ENCODE assay signal across 8 cellular contexts in the genomic region with DNA sequence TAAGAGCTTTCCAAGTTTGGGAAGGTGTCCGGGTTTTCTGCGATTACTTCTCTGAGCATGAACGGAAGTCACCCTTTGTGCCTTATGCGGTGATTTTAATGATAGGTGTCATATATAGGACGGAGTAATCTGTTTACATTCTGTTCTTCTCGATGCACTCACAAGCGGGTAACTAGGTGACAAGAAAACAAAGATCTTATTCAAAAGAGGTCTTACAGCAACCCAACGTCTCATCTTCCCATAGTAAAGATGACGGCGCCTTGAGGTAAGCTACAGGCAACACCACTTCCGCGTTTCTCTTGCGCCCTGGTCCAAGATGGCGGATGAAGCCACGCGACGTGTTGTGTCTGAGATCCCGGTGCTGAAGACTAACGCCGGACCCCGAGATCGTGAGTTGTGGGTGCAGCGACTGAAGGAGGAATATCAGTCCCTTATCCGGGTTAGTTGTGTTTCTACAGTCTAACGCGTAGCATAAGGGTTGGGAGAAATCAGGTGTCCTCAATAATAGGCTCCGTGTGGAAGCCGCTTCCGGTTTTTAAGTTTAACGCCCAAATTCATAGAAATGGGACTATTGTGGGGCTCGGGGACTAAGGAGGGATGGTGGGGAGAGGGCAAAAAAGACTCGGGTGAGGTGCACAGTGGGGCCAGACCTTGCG. TPM values are rescaled to one million over a fixed set of nuclear protein-coding genes. Genes with fewer than 3 reads are reported as not detected.
DNase-seq lines count a peak whose midpoint lies in the region; ATAC-seq and TF ChIP-seq lines count a peak whose summit lies in the region.

A gene (plus strand): TSS at position 297 of the 656 bp plus-strand sequence. CDS start 20 bp downstream, at position 317.

- peaks cover 22% of the 10 kb centered on the region for H3F3A ChIP-seq in MM.1S (ENCODE audit: insufficient read depth, low read length)

- H3K79me2 ChIP-seq in DND-41 (ENCODE audit: insufficient read depth, low read length) (peaks cover 23% of the 10 kb centered on the region), MM.1S (ENCODE audit: low read length) (peaks cover 21% of the 10 kb centered on the region)

- H3K9me3 ChIP-seq in DND-41 (ENCODE audit: insufficient read depth, low read length, severe bottlenecking) (no peaks in the 10 kb centered on the region), MM.1S (replicated peaks; ENCODE audit: insufficient read depth, low read length) (no peaks in the 10 kb centered on the region)

- H3K4me3 ChIP-seq in DND-41 (ENCODE audit: low read depth in 1 of 2, low read length in 2 of 2) (peak within 1 kb of the TSS; percentile 80 to 82), MM.1S (ENCODE audit: low read length) (peak within 1 kb of the TSS; percentile 87), fibroblast of villous mesenchyme (ENCODE audit: low read depth, low read length) (peak within 1 kb of the TSS; percentile 98)

- ATAC-seq in DND-41 (ENCODE audit: insufficient read depth, low read depth) = peak; percentile 97

- H3K4me2 ChIP-seq in DND-41 (ENCODE audit: insufficient read depth, low read length) (peak within 1 kb of the TSS; percentile 75), MM.1S (ENCODE audit: low read depth, low read length) (peak within 1 kb of the TSS; percentile 87)

- peak within 1 kb of the TSS; percentile 100 for H3K27ac Mint-ChIP-seq in neural crest cell (ENCODE audit: unreplicated experiment)

- H3K27ac ChIP-seq in DND-41 (ENCODE audit: low read length) = peak within 1 kb of the TSS; percentile 100
- peak within 1 kb of the TSS; percentile 89 for H3K27ac ChIP-seq in MM.1S (ENCODE audit: low read length)

- TF ChIP-seq CTCF in DND-41 (IDR thresholded peaks at IDR 0.05; ENCODE audit: borderline replicate concordance, extremely low read depth, low read length, poor library complexity, severe bottlenecking) (no peak), MM.1S (IDR thresholded peaks at IDR 0.05; ENCODE audit: low read length) (no peak), fibroblast of villous mesenchyme (IDR thresholded peaks at IDR 0.05; ENCODE audit: insufficient read depth, low read depth, low read length) (no peak), neural crest cell (conservative IDR thresholded peaks at IDR 0.05) (no peak)

- H3K9me2 ChIP-seq in MM.1S (replicated peaks; ENCODE audit: insufficient read depth, low read length) = no peaks in the 10 kb centered on the region

- H4K20me1 ChIP-seq in DND-41 (ENCODE audit: insufficient read depth, low read length) (no peaks in the 10 kb centered on the region), MM.1S (ENCODE audit: insufficient read depth, low read length) (no peaks in the 10 kb centered on the region)

- peaks cover 19% of the 10 kb centered on the region for H3K36me3 ChIP-seq in DND-41 (ENCODE audit: insufficient read depth, low read length)
- H3K36me3 ChIP-seq in MM.1S (replicated peaks; ENCODE audit: insufficient read depth, low read length) = peaks cover 5% of the 10 kb centered on the region; the same call in 1 of the 2 replicates

- H3K4me3 Mint-ChIP-seq in neural crest cell = peak within 1 kb of the TSS; percentile 99

- no peaks in the 10 kb centered on the region for H3K9me3 Mint-ChIP-seq in neural crest cell

- H2AFZ ChIP-seq in DND-41 (ENCODE audit: low read depth, low read length) (peak within 1 kb of the TSS; percentile 99), MM.1S (ENCODE audit: low read length) (peak within 1 kb of the TSS; percentile 85)

- peaks cover 28% of the 10 kb centered on the region for H3K4me1 Mint-ChIP-seq in neural crest cell

- H3K27me3 Mint-ChIP-seq in neural crest cell (ENCODE audit: low read depth) = no peaks in the 10 kb centered on the region

- peaks cover 35% of the 10 kb centered on the region for H3K4me1 ChIP-seq in DND-41 (ENCODE audit: insufficient read depth, low read length)
- H3K4me1 ChIP-seq in MM.1S (ENCODE audit: low read length) = peaks cover 25% of the 10 kb centered on the region

- H3K36me3 Mint-ChIP-seq in neural crest cell (ENCODE audit: low read depth) = peaks cover 3% of the 10 kb centered on the region

- H3K27me3 ChIP-seq in DND-41 (ENCODE audit: insufficient read depth, low read length, poor library complexity) (no peaks in the 10 kb centered on the region), MM.1S (replicated peaks; ENCODE audit: insufficient read depth, low read length) (no peaks in the 10 kb centered on the region)

- H3K9ac ChIP-seq in DND-41 (ENCODE audit: low read depth, low read length) (peak within 1 kb of the TSS; percentile 84), MM.1S (ENCODE audit: low read length) (peak within 1 kb of the TSS; percentile 95)

- DNase-seq in DND-41 = peak; percentile 88
- peak; percentile 89 for DNase-seq in H4 (ENCODE audit: low spot score)
- peak; percentile 93 for DNase-seq in MM.1S
- DNase-seq in SHP77 treated with DMSO at 0.1 percent for 48 hours (lab: John Stamatoyannopoulos, UW) = peak; percentile 91
- DNase-seq in activated effector memory CD4-positive, alpha-beta T cell treated with Interleukin-2 at 50 U/mL for 16 hours = peak; percentile 73
- peak; percentile 93 for DNase-seq in fibroblast of villous mesenchyme (ENCODE audit: low read depth)
- peak; percentile 68 for DNase-seq in neural crest cell (ENCODE audit: low read depth, low spot score)
- DNase-seq in stromal cell of bone marrow (ENCODE audit: low read depth) = peak; percentile 81

RNA-seq across cellular contexts. Expression of the gene that starts here (rescaled TPM):
- 140 and 161 TPM in 2 replicates for total RNA-seq in H4 (2014; rRNA removed; shearing (Covaris generic))
- 57.7 and 69.1 TPM in 2 replicates for total RNA-seq in fibroblast of villous mesenchyme
- 77.2 and 80.9 TPM in 2 replicates for total RNA-seq in neural crest cell

Comparison
In these comparisons a context has a peak if more than half of its experiments do, and no peak if none do; other contexts are left out.
1. Peak in every context shown above with its lines: DNase-seq, ATAC-seq, H3K4me3 ChIP-seq and H3K27ac ChIP-seq.